ENCODE assay signal across 8 cellular contexts in genomic region chr17:76382305-76382802, GRCh38. TPM values are rescaled to one million over a fixed set of nuclear protein-coding genes. Genes with fewer than 3 reads are reported as not detected.
DNase-seq lines count a peak whose midpoint lies in the region; ATAC-seq and TF ChIP-seq lines count a peak whose summit lies in the region.

No MANE protein-coding gene starts in this region.

- no peak overlapping the region for H3K4ac ChIP-seq in neuronal stem cell (ENCODE audit: low read length)

- peak overlapping the region; percentile 88 for H2BK12ac ChIP-seq in neuronal stem cell (ENCODE audit: low read length)

- TF ChIP-seq CTCF in DOHH2 (IDR thresholded peaks at IDR 0.05; ENCODE audit: low read depth, low read length, poor library complexity, severe bottlenecking) (no peak), WERI-Rb-1 (IDR thresholded peaks at IDR 0.05; ENCODE audit: low read depth, low read length) (no peak), esophagus squamous epithelium (IDR thresholded peaks at IDR 0.05) (no peak)

- peak overlapping the region; percentile 71 for H3K4me3 ChIP-seq in DOHH2 (ENCODE audit: low read length)
- peak overlapping the region; percentile 74 for H3K4me3 ChIP-seq in WERI-Rb-1 (ENCODE audit: low read depth, low read length)
- H3K4me3 ChIP-seq in esophagus squamous epithelium: peak overlapping the region; percentile 60 to 87 (median 66)
- H3K4me3 ChIP-seq in neuronal stem cell (ENCODE audit: low read length in 2 of 2): peak overlapping the region; percentile 78 to 88

- H2BK5ac ChIP-seq in neuronal stem cell (ENCODE audit: low read length): peak overlapping the region; percentile 91

- intact Hi-C loops in esophagus squamous epithelium (cut with DNase I): no loop called here

- no peaks in the 10 kb centered on the region for H4K20me1 ChIP-seq in DOHH2 (ENCODE audit: control insufficient read depth, insufficient read depth, low read depth, low read length)

- H3K4me1 ChIP-seq in DOHH2 (ENCODE audit: control insufficient read depth, low read length) (peaks cover 46% of the 10 kb centered on the region), esophagus squamous epithelium (peaks cover 23 to 58% (median 28%) of the 10 kb centered on the region in 3 donors), neuronal stem cell (ENCODE audit: control insufficient read depth in 2 of 2, insufficient read depth in 1 of 2, low read depth in 1 of 2, low read length in 2 of 2) (peaks cover 10 to 26% of the 10 kb centered on the region in 2 donors)

- no peak for TF ChIP-seq POLR2A in esophagus squamous epithelium (IDR thresholded peaks at IDR 0.05)

- peaks cover 37% of the 10 kb centered on the region for H3K27me3 ChIP-seq in DOHH2 (ENCODE audit: control insufficient read depth, low read length)
- peaks cover 14% of the 10 kb centered on the region for H3K27me3 ChIP-seq in WERI-Rb-1 (ENCODE audit: insufficient read depth, low read depth, severe bottlenecking)
- peaks cover 0 to 19% (median 0%) of the 10 kb centered on the region in 4 donors for H3K27me3 ChIP-seq in esophagus squamous epithelium
- H3K27me3 ChIP-seq in neuronal stem cell (ENCODE audit: control insufficient read depth in 3 of 3, insufficient read depth in 3 of 3, low read depth in 1 of 3, low read length in 3 of 3): peaks cover 2 to 10% (median 6%) of the 10 kb centered on the region in 3 experiments

- H3K23ac ChIP-seq in neuronal stem cell (ENCODE audit: low read depth, low read length, poor library complexity): no peak overlapping the region

- H3K27ac ChIP-seq in DOHH2 (ENCODE audit: low read depth, low read length): no peak overlapping the region
- no peak overlapping the region for H3K27ac ChIP-seq in WERI-Rb-1
- H3K27ac ChIP-seq in esophagus squamous epithelium: peak overlapping the region; percentile 84 to 92 (median 88)
- H3K27ac ChIP-seq in neuronal stem cell (replicated peaks; ENCODE audit: low read length): peak overlapping the region; percentile 99

- H4K8ac ChIP-seq in neuronal stem cell (ENCODE audit: low read depth, low read length): no peak overlapping the region

- no peak for ATAC-seq in HG03442 (IDR thresholded peaks at IDR 0.05; ENCODE audit: unreplicated experiment)

- no peaks in the 10 kb centered on the region for H3K79me2 ChIP-seq in DOHH2 (ENCODE audit: control insufficient read depth, low read length)

- H2BK120ac ChIP-seq in neuronal stem cell (ENCODE audit: low read depth, low read length): peak overlapping the region; percentile 90

- peak; percentile 58 for DNase-seq in WERI-Rb-1
- no peak for DNase-seq in esophagus squamous epithelium (lab: John Stamatoyannopoulos, UW)
- peak; percentile 90 for DNase-seq in neuronal stem cell (ENCODE audit: low spot score)
- DNase-seq in cortex of kidney (lab: John Stamatoyannopoulos, UW): no peak
- no peak for DNase-seq in NCI-H2081 (lab: John Stamatoyannopoulos, UW)
- no peak for DNase-seq in KG1 (lab: John Stamatoyannopoulos, UW)

- peaks cover 3% of the 10 kb centered on the region for H3K79me1 ChIP-seq in neuronal stem cell (ENCODE audit: low read depth, low read length)

- no peak overlapping the region for H3K14ac ChIP-seq in neuronal stem cell (ENCODE audit: low read length)

- H2BK15ac ChIP-seq in neuronal stem cell (ENCODE audit: low read length): peak overlapping the region; percentile 95

- peaks cover 3% of the 10 kb centered on the region; the same call in 1 of the 2 replicates for H3F3A ChIP-seq in DOHH2 (ENCODE audit: control insufficient read depth, insufficient read depth)

- peak overlapping the region; percentile 97 for H3K9ac ChIP-seq in neuronal stem cell (ENCODE audit: low read depth, low read length, poor library complexity)

- H3K9me2 ChIP-seq in DOHH2 (replicated peaks; ENCODE audit: control insufficient read depth, low read length): no peaks in the 10 kb centered on the region

- H3K4me2 ChIP-seq in DOHH2 (ENCODE audit: low read length) (peak overlapping the region; percentile 72), neuronal stem cell (ENCODE audit: insufficient read depth, low read length, poor library complexity, severe bottlenecking) (peak overlapping the region; percentile 99)

- H3K9me3 ChIP-seq in DOHH2 (ENCODE audit: control insufficient read depth, insufficient read depth, low read length) (no peaks in the 10 kb centered on the region), WERI-Rb-1 (ENCODE audit: severe bottlenecking) (no peaks in the 10 kb centered on the region), esophagus squamous epithelium (no peaks in the 10 kb centered on the region), neuronal stem cell (replicated peaks in 1 of 2; ENCODE audit: control insufficient read depth in 2 of 2, insufficient read depth in 1 of 2, low read depth in 1 of 2, low read length in 2 of 2) (peaks cover 2% of the 10 kb centered on the region in 2 donors)

- WGBS in esophagus squamous epithelium, 2 donors: 6% methylated on average over 9 of the region's 21 CpGs; no CpG with 5 or more reads in 1 of the 2 donors
- WGBS in neuronal stem cell (ENCODE audit: extremely low coverage in 2 of 2, insufficient read length in 2 of 2, insufficient replicate concordance in 1 of 2), 2 donors: no CpG with 5 or more reads among the region's 21 CpGs

- H4K91ac ChIP-seq in neuronal stem cell (ENCODE audit: low read depth, low read length, poor library complexity): no peak overlapping the region

- peak overlapping the region; percentile 92 for H2AK5ac ChIP-seq in neuronal stem cell (ENCODE audit: low read depth, low read length)

- H3K36me3 ChIP-seq in DOHH2 (ENCODE audit: control insufficient read depth, low read length) (no peaks in the 10 kb centered on the region), WERI-Rb-1 (no peaks in the 10 kb centered on the region), esophagus squamous epithelium (peaks cover 0 to 9% (median 0%) of the 10 kb centered on the region in 3 donors), neuronal stem cell (replicated peaks in 1 of 2; ENCODE audit: control insufficient read depth in 2 of 2, insufficient read depth in 2 of 2, low read length in 2 of 2) (peaks cover 5 to 9% of the 10 kb centered on the region in 2 donors)

- H2AFZ ChIP-seq in neuronal stem cell (ENCODE audit: low read length): peak overlapping the region; percentile 98

- peak overlapping the region; percentile 96 for H3K18ac ChIP-seq in neuronal stem cell (ENCODE audit: low read length)

RNA-seq across cellular contexts. Expression of gene SPHK1, which starts 2.1 kb away (rescaled TPM):
- total RNA-seq in esophagus squamous epithelium: 10 to 100 TPM; 17.0 to 37.0 (median 22.8) TPM
- 13.3 TPM for polyA plus RNA-seq in neuronal stem cell (2013, experiment 1 of 2)
- 13.0 TPM for polyA plus RNA-seq in neuronal stem cell (2013, experiment 2 of 2)

RNA-seq across cellular contexts. Expression of gene PRPSAP1, which starts 28.6 kb away (rescaled TPM):
- 10 to 100 TPM; 36.0 to 68.6 (median 49.5) TPM for total RNA-seq in esophagus squamous epithelium
- 51.3 TPM for polyA plus RNA-seq in neuronal stem cell (2013, experiment 1 of 2)
- polyA plus RNA-seq in neuronal stem cell (2013, experiment 2 of 2): 47.7 TPM

Comparison
In these comparisons a context has a peak if more than half of its experiments do, and no peak if none do; other contexts are left out.
1. H3K27ac ChIP-seq: peak in esophagus squamous epithelium (4 of 4) and neuronal stem cell (single experiment); none in DOHH2 (single experiment) and WERI-Rb-1 (single experiment).
2. DNase-seq: peak in WERI-Rb-1 (single experiment) and neuronal stem cell (single experiment); none in esophagus squamous epithelium (single experiment), cortex of kidney (single experiment), NCI-H2081 (0 of 2) and KG1 (single experiment).
3. Peak in every context shown above with its lines, with median percentiles within 50 percentile points of each other: H3K4me3 ChIP-seq.